Comparison of ENCODE assay signal across 19 cellular contexts in the genomic region with DNA sequence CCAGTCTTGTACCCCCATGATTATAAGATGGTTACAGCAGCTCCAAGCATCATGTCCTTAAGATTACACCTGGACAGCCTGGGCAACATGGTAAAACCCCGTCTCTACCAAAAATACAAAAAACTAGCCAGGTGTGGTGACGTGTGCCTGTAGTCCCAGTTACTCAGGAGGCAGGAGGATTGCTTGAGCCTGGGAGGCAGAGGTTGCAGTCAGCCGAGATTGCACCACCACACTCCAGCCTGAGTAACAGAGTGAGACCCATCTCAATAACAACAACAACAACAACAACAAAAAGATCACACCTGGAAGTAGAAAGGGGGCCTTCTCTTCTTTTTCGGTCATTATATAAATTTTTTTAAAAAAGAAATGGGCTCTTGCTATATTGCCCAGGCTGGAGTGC. TPM values are rescaled to one million over a fixed set of nuclear protein-coding genes. Genes with fewer than 3 reads are reported as not detected.
DNase-seq lines count a peak whose midpoint lies in the region; ATAC-seq, FAIRE-seq and TF ChIP-seq lines count a peak whose summit lies in the region.
"Had no signal": no experiment of that assay in that cellular context is flagged by ENCODE, and none has a peak within 500 bp of the region (broad histone marks: within the 10 kb centered on the region; RNA-seq: fewer than 3 reads in every experiment).

No MANE protein-coding gene starts in this region.

- no peak for DNase-seq in CD14-positive monocyte (ENCODE audit: low spot score)
- no peak for DNase-seq in RWPE2 (ENCODE audit: low spot score)
- DNase-seq in body of pancreas: no peak
- no peak for DNase-seq in kidney
- no peak for DNase-seq in SJCRH30
- DNase-seq: 8988T; ACHN; Calu3; CD4-positive, alpha-beta T cell; DMS 273 treated with DMSO at 0.1 percent for 48 hours; DMS79; H7 had no signal

- no peak overlapping the region for H3K4me3 ChIP-seq in RWPE2 (ENCODE audit: severe bottlenecking)
- H3K4me3 ChIP-seq in esophagus (ENCODE audit: low read depth in 1 of 2, low read length in 2 of 2): no peak overlapping the region
- H3K4me3 ChIP-seq in parathyroid adenoma (ENCODE audit: low read depth, low read length): no peak overlapping the region
- H3K4me3 ChIP-seq in body of pancreas: no peak overlapping the region
- no peak overlapping the region for H3K4me3 ChIP-seq in kidney (ENCODE audit: low read length in 2 of 2)
- no peak overlapping the region for H3K4me3 ChIP-seq in SJCRH30
- H3K4me3 ChIP-seq: BLaER1 treated with 17β-estradiol and CSF1 and Interleukin-3, amounts not matched to agents 10 nM and 100 nM; GM12878; GM23338 had no signal

- intact Hi-C loops in CD14-positive monocyte (cut with micrococcal nuclease) (no loop called here), body of pancreas (cut with DNase I) (no loop called here), kidney (cut with DNase I) (no loop called here)

- no peaks in the 10 kb centered on the region for H3K9me3 Mint-ChIP-seq in CD14-positive monocyte
- H3K9me3 Mint-ChIP-seq: CD4-positive, alpha-beta T cell; GM23338 had no signal

- no peak for TF ChIP-seq CTCF in CD14-positive monocyte (IDR thresholded peaks at IDR 0.05)
- no peak for TF ChIP-seq CTCF in RWPE2 (IDR thresholded peaks at IDR 0.05; ENCODE audit: poor library complexity, severe bottlenecking)
- TF ChIP-seq CTCF in parathyroid adenoma (IDR thresholded peaks at IDR 0.05): no peak
- no peak for TF ChIP-seq CTCF in body of pancreas (IDR thresholded peaks at IDR 0.05)
- no peak for TF ChIP-seq CTCF in kidney (IDR thresholded peaks at IDR 0.05; ENCODE audit: borderline replicate concordance, extremely low read depth, insufficient read depth)

- H3K79me2 ChIP-seq in parathyroid adenoma: no peaks in the 10 kb centered on the region

- no peak overlapping the region for H3K4me2 ChIP-seq in parathyroid adenoma (ENCODE audit: low read length)
- H3K4me2 ChIP-seq: BLaER1 treated with 17β-estradiol and CSF1 and Interleukin-3, amounts not matched to agents 10 nM and 100 nM; GM23338 had no signal

- H3K27me3 Mint-ChIP-seq in CD14-positive monocyte (ENCODE audit: low read depth in 3 of 3): peaks cover 0 to 3% (median 0%) of the 10 kb centered on the region in 3 donors

- H3K27ac ChIP-seq in RWPE2 (ENCODE audit: poor library complexity, severe bottlenecking) (peak overlapping the region; percentile 94), esophagus (ENCODE audit: low read depth in 2 of 2, low read length in 1 of 2) (peak overlapping the region; percentile 47 to 72), parathyroid adenoma (peak overlapping the region; percentile 26), body of pancreas (no peak overlapping the region), kidney (ENCODE audit: low read depth in 2 of 2, low read length in 2 of 2) (no peak overlapping the region), SJCRH30 (no peak overlapping the region)
- H3K27ac ChIP-seq: BLaER1 treated with 17β-estradiol and CSF1 and Interleukin-3, amounts not matched to agents 10 nM and 100 nM had no signal

- H3K4me3 Mint-ChIP-seq in CD14-positive monocyte: no peak overlapping the region
- H3K4me3 Mint-ChIP-seq: CD4-positive, alpha-beta T cell; GM23338 had no signal

- H3K4me1 Mint-ChIP-seq in CD14-positive monocyte: peaks cover 50% of the 10 kb centered on the region

- no peak for FAIRE-seq in kidney (lab: Jason Lieb, UNC)
- FAIRE-seq: GM12878, GM18507 had no signal

- H3K36me3 Mint-ChIP-seq in CD14-positive monocyte: peaks cover 4 to 9% of the 10 kb centered on the region in 2 donors

- H2AFZ ChIP-seq in parathyroid adenoma: peak overlapping the region; percentile 30
- H2AFZ ChIP-seq: GM23338 had no signal

- H3K36me3 ChIP-seq in RWPE2 (ENCODE audit: low read depth): 0 out of 2 replicates have a peak, but pooled peaks cover 4% of the 10 kb centered on the region
- H3K36me3 ChIP-seq in esophagus (ENCODE audit: control insufficient read depth in 2 of 2, insufficient read depth in 2 of 2, low read length in 1 of 2): no peaks in the 10 kb centered on the region
- no peaks in the 10 kb centered on the region for H3K36me3 ChIP-seq in parathyroid adenoma (ENCODE audit: control insufficient read depth, insufficient read depth, low read length)
- H3K36me3 ChIP-seq in body of pancreas (replicated peaks in 1 of 2; ENCODE audit: insufficient read depth in 1 of 2, low read depth in 2 of 2): no peaks in the 10 kb centered on the region
- no peaks in the 10 kb centered on the region for H3K36me3 ChIP-seq in kidney (ENCODE audit: control insufficient read depth in 1 of 2, insufficient read depth in 2 of 2, low read length in 2 of 2)
- no peaks in the 10 kb centered on the region for H3K36me3 ChIP-seq in SJCRH30
- H3K36me3 ChIP-seq: BLaER1 treated with 17β-estradiol and CSF1 and Interleukin-3, amounts not matched to agents 10 nM and 100 nM had no signal

- peak overlapping the region in 4 of 7 donors; percentile 8 to 76 (median 47) for H3K27ac Mint-ChIP-seq in CD14-positive monocyte
- H3K27ac Mint-ChIP-seq: CD4-positive, alpha-beta T cell; GM23338 had no signal

- H3K9ac ChIP-seq in parathyroid adenoma (no peak overlapping the region), kidney (ENCODE audit: low read length in 2 of 2) (no peak overlapping the region)
- H3K9ac ChIP-seq: BLaER1 treated with 17β-estradiol and CSF1 and Interleukin-3, amounts not matched to agents 10 nM and 100 nM had no signal

- no peaks in the 10 kb centered on the region for H3K9me3 ChIP-seq in RWPE2 (ENCODE audit: severe bottlenecking)
- no peaks in the 10 kb centered on the region for H3K9me3 ChIP-seq in esophagus (ENCODE audit: control insufficient read depth in 2 of 2, insufficient read depth in 1 of 2, low read depth in 1 of 2, low read length in 1 of 2)
- no peaks in the 10 kb centered on the region for H3K9me3 ChIP-seq in parathyroid adenoma (ENCODE audit: control insufficient read depth, low read length)
- no peaks in the 10 kb centered on the region for H3K9me3 ChIP-seq in body of pancreas
- H3K9me3 ChIP-seq in kidney (ENCODE audit: control insufficient read depth in 1 of 2, low read length in 2 of 2): no peaks in the 10 kb centered on the region
- no peaks in the 10 kb centered on the region for H3K9me3 ChIP-seq in SJCRH30 (replicated peaks)

- 49 to 83% methylated on average over 4 of the region's 4 CpGs for WGBS in esophagus, 2 donors
- 84 to 85% methylated on average over 4 of the region's 4 CpGs for WGBS in body of pancreas, 2 donors

- no peak for TF ChIP-seq POLR2A in body of pancreas (IDR thresholded peaks at IDR 0.05)

- peaks cover 53% of the 10 kb centered on the region for H3K4me1 ChIP-seq in RWPE2 (ENCODE audit: insufficient read depth, poor library complexity, severe bottlenecking)
- peaks cover 0 to 2% of the 10 kb centered on the region in 2 donors for H3K4me1 ChIP-seq in esophagus (ENCODE audit: control insufficient read depth in 2 of 2, insufficient read depth in 2 of 2, low read length in 1 of 2)
- peaks cover 3% of the 10 kb centered on the region for H3K4me1 ChIP-seq in parathyroid adenoma
- H3K4me1 ChIP-seq in body of pancreas: peaks cover 4% of the 10 kb centered on the region
- peaks cover 0 to 5% of the 10 kb centered on the region in 2 donors for H3K4me1 ChIP-seq in kidney (ENCODE audit: control insufficient read depth in 1 of 2, insufficient read depth in 1 of 2, low read depth in 1 of 2, low read length in 2 of 2)
- no peaks in the 10 kb centered on the region for H3K4me1 ChIP-seq in SJCRH30

- ATAC-seq in RWPE2 (ENCODE audit: low read depth) (no peak), body of pancreas (no peak)
- no peak for ATAC-seq in activated CD4-positive, CD25-positive, alpha-beta regulatory T cell treated with anti-CD3 and anti-CD28 coated beads, Interleukin-2, amount 50 U/mL, for 24 hours
- ATAC-seq: GM12878, GM23338 had no signal

- H3K27me3 ChIP-seq in RWPE2 (ENCODE audit: insufficient read depth, poor library complexity, severe bottlenecking) (no peaks in the 10 kb centered on the region), esophagus (ENCODE audit: control insufficient read depth in 1 of 2, insufficient read depth in 2 of 2, low read length in 2 of 2) (no peaks in the 10 kb centered on the region), parathyroid adenoma (ENCODE audit: control insufficient read depth, insufficient read depth, low read length) (no peaks in the 10 kb centered on the region), body of pancreas (no peaks in the 10 kb centered on the region), SJCRH30 (peaks cover 11% of the 10 kb centered on the region)
- H3K27me3 ChIP-seq: BLaER1 treated with 17β-estradiol and CSF1 and Interleukin-3, amounts not matched to agents 10 nM and 100 nM had no signal

RNA-seq across cellular contexts. Expression of a gene that starts 4.9 kb away (rescaled TPM):
- polyA plus RNA-seq in CD14-positive monocyte (1 to 10 TPM; 2.2 to 2.9 TPM), esophagus (1 to 10 TPM; 1.3 to 2.5 TPM), kidney (ENCODE audit: insufficient read depth, low read depth, low replicate concordance) (1.4 TPM)
- total RNA-seq in body of pancreas (10 to 100 TPM in 1 of 2 donors, 1 to 10 TPM in 1; 9.3 to 17.1 TPM), kidney (16.1 TPM)
- total RNA-seq in SJCRH30 (2014; rRNA removed; shearing (Covaris generic)): 17.5 and 19.7 TPM in 2 replicates

RNA-seq across cellular contexts. Expression of a gene that starts 34.2 kb away (rescaled TPM):
- polyA plus RNA-seq in CD14-positive monocyte (10 to 100 TPM; 15.4 to 15.5 TPM), esophagus (10 to 100 TPM; 50.1 to 61.4 TPM), kidney (ENCODE audit: insufficient read depth, low read depth, low replicate concordance) (57.1 TPM)
- total RNA-seq in body of pancreas (10 to 100 TPM; 15.3 to 22.1 TPM), kidney (43.0 TPM)
- total RNA-seq in SJCRH30 (2014; rRNA removed; shearing (Covaris generic)): 18.0 and 20.6 TPM in 2 replicates

Comparison
In these comparisons a context has a peak if more than half of its experiments do, and no peak if none do; other contexts are left out.
1. H3K27ac ChIP-seq: peak in RWPE2 (single experiment), esophagus (2 of 2) and parathyroid adenoma (single experiment); none in body of pancreas (0 of 4), kidney (0 of 2) and SJCRH30 (single experiment).